Comparison of ENCODE assay signal across 7 cellular contexts in the genomic region with DNA sequence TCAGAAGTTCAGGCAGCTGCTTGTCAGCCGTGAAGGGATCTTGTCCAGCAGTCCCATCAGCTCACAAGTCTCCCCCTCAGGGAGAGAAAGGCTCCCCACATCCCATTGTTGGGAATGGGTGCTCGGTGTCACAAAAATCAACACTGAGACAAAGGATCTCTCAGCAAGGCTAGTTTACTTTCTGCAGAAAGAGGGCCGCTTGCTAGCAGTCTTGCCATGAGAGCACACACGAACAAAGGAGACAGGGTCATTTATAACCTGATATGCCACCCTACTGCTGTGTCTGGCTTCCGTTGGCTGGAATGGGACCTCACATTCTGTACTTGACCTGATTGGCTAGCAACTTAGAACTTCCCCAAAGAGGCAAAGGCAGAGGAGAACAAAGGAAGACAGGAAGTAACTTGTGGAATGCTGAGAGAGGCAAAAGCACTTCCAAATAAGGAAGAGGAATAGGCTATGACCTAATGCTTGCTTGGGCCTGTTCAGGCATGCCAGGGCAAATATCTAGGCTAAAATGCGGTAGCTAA. TPM values are rescaled to one million over a fixed set of nuclear protein-coding genes. Genes with fewer than 3 reads are reported as not detected.
A peak's percentile ranks its signal among the peaks of the same experiment; 100 is the strongest.
DNase-seq lines count a peak whose midpoint lies in the region; ATAC-seq and TF ChIP-seq lines count a peak whose summit lies in the region.

No MANE protein-coding gene starts in this region.

- H4K20me1 ChIP-seq in HCT116 (ENCODE audit: insufficient read depth) = no peaks in the 10 kb centered on the region

- peaks cover 19 to 29% of the 10 kb centered on the region in 2 experiments for H3K4me1 ChIP-seq in HCT116 (ENCODE audit: control insufficient read depth in 1 of 2, insufficient read depth in 2 of 2, low read length in 2 of 2)
- no peaks in the 10 kb centered on the region for H3K4me1 ChIP-seq in CD4-positive, alpha-beta memory T cell (ENCODE audit: insufficient read depth, low read length)

- H3K9me2 ChIP-seq in HCT116 (ENCODE audit: insufficient read depth) = no peaks in the 10 kb centered on the region

- peaks cover 27 to 31% of the 10 kb centered on the region in 2 donors for H3K27me3 Mint-ChIP-seq in CD4-positive, alpha-beta memory T cell

- TF ChIP-seq RAD21 in HCT116 (IDR thresholded peaks at IDR 0.05; ENCODE audit: low read depth) = no peak

- H3K36me3 ChIP-seq in HCT116 (ENCODE audit: control insufficient read depth in 1 of 2, insufficient read depth in 2 of 2, low read length in 2 of 2) = no peaks in the 10 kb centered on the region
- no peaks in the 10 kb centered on the region for H3K36me3 ChIP-seq in CD4-positive, alpha-beta memory T cell (ENCODE audit: insufficient read depth, low read length)

- peak; percentile 73 for DNase-seq in HCT116 (ENCODE audit: low read depth, low spot score)
- peak; percentile 28 to 30 for DNase-seq in NOMO-1 (lab: John Stamatoyannopoulos, UW; ENCODE audit: unreplicated experiment in 2 of 2)
- peak in 1 of 10 donors; percentile 16 for DNase-seq in dorsolateral prefrontal cortex
- peak; percentile 41 for DNase-seq in midbrain (lab: John Stamatoyannopoulos, UW)
- no peak for DNase-seq in CD4-positive, alpha-beta memory T cell
- DNase-seq in activated effector memory CD4-positive, alpha-beta T cell treated with anti-CD3 and anti-CD28 coated beads, Interleukin-2, amount 50 U/mL, for 16 hours = no peak

- TF ChIP-seq CTCF in HCT116 (IDR thresholded peaks at IDR 0.05 in 2 of 3, conservative IDR thresholded peaks at IDR 0.05 in 1 of 3; ENCODE audit: borderline replicate concordance in 1 of 3, insufficient read depth in 1 of 3, low read depth in 2 of 3, low read length in 2 of 3) (no peak), dorsolateral prefrontal cortex (IDR thresholded peaks at IDR 0.05 in 54 of 56, conservative IDR thresholded peaks at IDR 0.05 in 2 of 56; ENCODE audit: low read depth in 1 of 56, partially characterized antibody in 56 of 56) (no peak)

- POLR2A ChIA-PET in HCT116 (lab: Charles Lee) = no interaction called here
- POLR2A ChIA-PET in CD4-positive, alpha-beta memory T cell (lab: Charles Lee; ENCODE audit: partially characterized antibody) = no interaction called here

- H3K4me1 Mint-ChIP-seq in CD4-positive, alpha-beta memory T cell = no peaks in the 10 kb centered on the region

- H3K4me3 ChIP-seq in HCT116 (replicated peaks in 1 of 2; ENCODE audit: low read depth in 1 of 2, low read length in 2 of 2) (0 out of 4 replicates have a peak overlapping the region, but pooled peaks of 1 of the 2 experiments have one; percentile 12), dorsolateral prefrontal cortex (peak overlapping the region in 6 of 59 donors; percentile 1 to 24 (median 12))
- H3K4me3 ChIP-seq in CD4-positive, alpha-beta memory T cell (ENCODE audit: low read length in 2 of 2) = no peak overlapping the region

- H3K27ac ChIP-seq in HCT116 (ENCODE audit: low read depth, low read length) (peak overlapping the region; percentile 73), dorsolateral prefrontal cortex (peak overlapping the region in 50 of 59 donors; percentile 4 to 79 (median 61))
- no peak overlapping the region for H3K27ac ChIP-seq in CD4-positive, alpha-beta memory T cell (ENCODE audit: low read depth, low read length)

- no peaks in the 10 kb centered on the region for H3K9me3 ChIP-seq in HCT116 (ENCODE audit: control insufficient read depth in 1 of 2, insufficient read depth in 1 of 2, low read depth in 1 of 2, low read length in 2 of 2)
- no peaks in the 10 kb centered on the region for H3K9me3 ChIP-seq in CD4-positive, alpha-beta memory T cell (ENCODE audit: control insufficient read depth in 1 of 2, low read length in 2 of 2)

- peak overlapping the region; percentile 26 for H2AFZ ChIP-seq in HCT116 (ENCODE audit: low read depth, low read length, poor library complexity, severe bottlenecking)

- H3K4me2 ChIP-seq in HCT116 (ENCODE audit: low read length) = peak overlapping the region; percentile 44

- intact Hi-C loops in HCT116 (cut with micrococcal nuclease) (no loop called here), dorsolateral prefrontal cortex (cut with DNase I) (no loop called here)
- intact Hi-C loops in CD4-positive, alpha-beta memory T cell (cut with micrococcal nuclease) = no loop called here

- no peak overlapping the region for H3K27ac Mint-ChIP-seq in CD4-positive, alpha-beta memory T cell

- peak; percentile 78 for TF ChIP-seq POLR2A in HCT116 (IDR thresholded peaks at IDR 0.05; ENCODE audit: borderline replicate concordance, extremely low read depth, insufficient read depth, insufficient read length)

- no peaks in the 10 kb centered on the region for H3K79me2 ChIP-seq in HCT116 (ENCODE audit: insufficient read depth, low read length)

- H3K4me3 Mint-ChIP-seq in CD4-positive, alpha-beta memory T cell = no peak overlapping the region

- H3K36me3 Mint-ChIP-seq in CD4-positive, alpha-beta memory T cell = no peaks in the 10 kb centered on the region

- CTCF ChIA-PET in HCT116 (lab: Charles Lee) = no interaction called here
- CTCF ChIA-PET in CD4-positive, alpha-beta memory T cell (lab: Charles Lee; ENCODE audit: partially characterized antibody) = no interaction called here

- BruUV-seq in HCT116 (replicated peaks; lab: Mats Ljungman, UMichigan) = no TSS peak

- ATAC-seq in HCT116 (peak; percentile 84; the same call in 1 of the 2 replicates), HG02981 (IDR thresholded peaks at IDR 0.05; ENCODE audit: unreplicated experiment) (no peak)

- no peaks in the 10 kb centered on the region for H3K9me3 Mint-ChIP-seq in CD4-positive, alpha-beta memory T cell

- RAD21 ChIA-PET in HCT116 (lab: Charles Lee; ENCODE audit: low non-redundant PET in 1 of 2, low total read pairs in 2 of 2, uncharacterized antibody in 2 of 2, unreplicated experiment in 2 of 2) = no interaction called here

- 0 out of 2 replicates have a peak overlapping the region, but pooled peaks have one; percentile 15 for H3K9ac ChIP-seq in HCT116 (ENCODE audit: low read length)

- H3K27me3 ChIP-seq in HCT116 (ENCODE audit: insufficient read depth, low read length) (no peaks in the 10 kb centered on the region), dorsolateral prefrontal cortex (no peaks in the 10 kb centered on the region)
- H3K27me3 ChIP-seq in CD4-positive, alpha-beta memory T cell (ENCODE audit: insufficient read depth, low read length) = peaks cover 4% of the 10 kb centered on the region

TF ChIP-seq in HCT116, 20 proteins besides CTCF, POLR2A, EP300 and RAD21:
- TF ChIP-seq ELF1 (IDR thresholded peaks at IDR 0.05; ENCODE audit: borderline replicate concordance, low read depth) = peak; percentile 31; the same call in 1 of the 2 replicates
- peak; percentile 98 for TF ChIP-seq SRF (IDR thresholded peaks at IDR 0.05; ENCODE audit: low read depth)
- TF ChIP-seq, protein P1, sequence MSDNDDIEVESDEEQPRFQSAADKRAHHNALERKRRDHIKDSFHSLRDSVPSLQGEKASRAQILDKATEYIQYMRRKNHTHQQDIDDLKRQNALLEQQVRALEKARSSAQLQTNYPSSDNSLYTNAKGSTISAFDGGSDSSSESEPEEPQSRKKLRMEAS (IDR thresholded peaks at IDR 0.05) = peak; percentile 50; the same call in 1 of the 2 replicates
- peak; percentile 9; the same call in 1 of the 2 replicates for TF ChIP-seq JUND (IDR thresholded peaks at IDR 0.05)
- TF ChIP-seq ZFX (IDR thresholded peaks at IDR 0.05) = no peak
- TF ChIP-seq ZNF274 (IDR thresholded peaks at IDR 0.05; ENCODE audit: low read depth, low read length) = no peak
- peak; percentile 48; the same call in 1 of the 2 replicates for TF ChIP-seq SP1 (IDR thresholded peaks at IDR 0.05; ENCODE audit: low read depth)
- TF ChIP-seq TCF7L2 (IDR thresholded peaks at IDR 0.05; ENCODE audit: borderline replicate concordance, extremely low read depth, insufficient read depth, insufficient read length) = peak; percentile 65
TF ChIP-seq in HCT116: peak in this region for 6.

RNA-seq across cellular contexts. Expression of a gene that starts 8.7 kb away (rescaled TPM):
- total RNA-seq in HCT116 (2021; ENCODE audit: unreplicated experiment) (not detected), dorsolateral prefrontal cortex (not detected)
- polyA plus RNA-seq in HCT116 (2012) = not detected in 2 replicates
- total RNA-seq in CD4-positive, alpha-beta memory T cell = not detected
- not detected for polyA plus RNA-seq in CD4-positive, alpha-beta memory T cell

RNA-seq across cellular contexts. Expression of a gene that starts 14.9 kb away (rescaled TPM):
- total RNA-seq in HCT116 (2021; ENCODE audit: unreplicated experiment) (not detected), dorsolateral prefrontal cortex (1 to 10 TPM in 119 of 120 experiments, under 1 TPM in 1; 0.88 to 7.3 (median 2.9) TPM)
- 0.38 and 1.7 TPM in 2 replicates for polyA plus RNA-seq in HCT116 (2012)
- total RNA-seq in CD4-positive, alpha-beta memory T cell = under 1 TPM in 1 of 2 experiments, not detected in 1; 0.47 TPM
- under 1 TPM in 1 of 2 donors, not detected in 1; 0.28 TPM for polyA plus RNA-seq in CD4-positive, alpha-beta memory T cell

Comparison
In these comparisons a context has a peak if more than half of its experiments do, and no peak if none do; other contexts are left out.
1. DNase-seq: peak in HCT116 (single experiment), NOMO-1 (2 of 2) and midbrain (single experiment); none in CD4-positive, alpha-beta memory T cell (0 of 5) and activated effector memory CD4-positive, alpha-beta T cell treated with anti-CD3 and anti-CD28 coated beads, Interleukin-2, amount 50 U/mL, for 16 hours (single experiment).